In the genomic region with DNA sequence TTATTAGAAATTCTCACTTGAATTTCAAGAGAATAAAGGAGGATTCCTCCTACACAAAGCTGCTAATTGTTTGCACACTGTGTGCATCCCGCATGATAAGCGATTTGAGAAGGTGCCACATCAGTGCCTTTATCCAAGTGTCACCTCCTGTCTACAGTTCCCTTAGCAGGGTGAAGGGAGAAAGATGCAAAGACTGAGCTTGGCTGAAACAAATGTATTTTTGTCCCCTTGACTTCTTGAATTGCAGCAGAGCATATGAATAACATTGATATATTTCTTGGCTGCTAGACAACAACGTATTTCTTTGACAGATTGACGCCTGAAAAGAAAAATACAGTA, we compare ENCODE assay signal across 25 cellular contexts.
"Had no signal": no experiment of that assay in that cellular context is flagged by ENCODE, and none has a peak within 500 bp of the region (broad histone marks: within the 10 kb centered on the region; RNA-seq: fewer than 3 reads in every experiment).

No MANE protein-coding gene starts in this region.

- H3K36me3 ChIP-seq: breast epithelium, Peyer's patch had no signal

- H3K27ac ChIP-seq: breast epithelium, Peyer's patch, RWPE1 had no signal

- H3K9me3 ChIP-seq: breast epithelium, Peyer's patch had no signal

- H3K27me3 ChIP-seq: breast epithelium, Peyer's patch had no signal

- ATAC-seq: activated CD8-positive, alpha-beta memory T cell treated with anti-CD3 and anti-CD28 coated beads, Interleukin-2, amount 10 ng/mL, durations not matched to agents 7 days and 5 days; T-helper 17 cell had no signal

- H3K4me3 ChIP-seq: breast epithelium, Peyer's patch had no signal

- DNase-seq: activated B cell treated with CpG ODN at 0.5 μM for 24 hours; activated CD4-positive, alpha-beta T cell treated with anti-CD3 and anti-CD28 coated beads for 1 hour; activated CD4-positive, alpha-beta T cell treated with anti-CD3 and anti-CD28 coated beads, Interleukin-2, amount 10 ng/mL, durations not matched to agents 24 days and 14 days; activated CD4-positive, alpha-beta T cell treated with anti-CD3 and anti-CD28 coated beads, Interleukin-2, amount 50 U/mL, for 48 hours; activated CD8-positive, alpha-beta memory T cell treated with anti-CD3 and anti-CD28 coated beads, Interleukin-2, amount 10 ng/mL, durations not matched to agents 7 days and 5 days; activated effector memory CD4-positive, alpha-beta T cell treated with Interleukin-2 at 50 U/mL for 16 hours; activated naive CD4-positive, alpha-beta T cell; activated T-cell treated with anti-CD3 and anti-CD28 coated beads, Interleukin-2, amount 50 U/mL, for 24 hours; aorta; central memory CD4-positive, alpha-beta T cell; Karpas-422; MM.1S; NCI-H1105; NCI-H1436; NCI-H187; NCI-H2081; NCI-H2227 treated with DMSO at 0.1 percent for 48 hours; NCI-H446 treated with DMSO at 0.1 percent for 48 hours; NCI-H526; Peyer's patch; SHP77 treated with DMSO at 0.1 percent for 48 hours; T-helper 17 cell; T-helper 9 cell had no signal

- H3K4me1 ChIP-seq: breast epithelium, Peyer's patch had no signal
